Comparison of ENCODE assay signal across 8 cellular contexts in the genomic region with DNA sequence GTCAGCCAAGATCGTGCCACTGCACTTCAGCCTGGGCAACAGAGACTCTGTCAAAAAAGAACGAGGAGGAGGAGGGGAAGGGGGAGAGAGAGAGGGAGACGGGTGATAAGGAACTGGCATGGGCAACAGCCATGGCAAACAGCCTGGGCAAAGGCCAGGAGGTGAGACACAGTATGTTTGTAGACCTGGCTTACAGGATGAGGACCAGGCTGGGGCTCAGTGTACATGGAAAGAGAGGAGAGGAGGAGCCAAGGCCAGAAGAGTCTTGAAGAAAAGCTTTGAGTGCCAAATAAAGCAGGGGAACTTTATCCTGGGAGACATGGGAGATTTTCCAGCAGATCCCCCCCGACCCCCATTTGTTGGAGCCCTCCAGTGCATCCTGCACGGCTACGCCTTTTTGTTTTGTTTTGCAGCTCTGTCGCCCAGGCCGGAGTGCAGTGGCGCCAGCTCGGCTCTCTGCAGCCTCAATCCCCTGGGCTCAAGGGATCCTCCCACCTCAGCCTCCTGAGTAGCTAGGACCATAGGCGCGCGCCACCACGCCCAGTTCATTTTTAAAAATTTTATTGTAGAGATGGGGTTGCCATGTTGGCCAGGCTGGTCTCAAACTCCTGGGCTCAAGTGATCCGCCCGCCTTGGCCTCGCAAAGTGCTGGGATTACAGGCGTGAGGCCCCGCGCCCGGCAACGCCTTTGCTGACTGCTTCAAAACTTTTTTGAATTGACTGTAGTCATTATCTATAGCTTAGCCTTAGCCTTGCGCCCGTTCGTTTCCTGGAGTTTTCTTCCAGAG. TPM values are rescaled to one million over a fixed set of nuclear protein-coding genes. Genes with fewer than 3 reads are reported as not detected.
A peak's percentile ranks its signal among the peaks of the same experiment; 100 is the strongest.
DNase-seq lines count a peak whose midpoint lies in the region; ATAC-seq and TF ChIP-seq lines count a peak whose summit lies in the region.

No MANE protein-coding gene starts in this region.

- no peaks in the 10 kb centered on the region for H3K9me3 ChIP-seq in CD4-positive, alpha-beta memory T cell (ENCODE audit: control insufficient read depth in 1 of 2, low read length in 2 of 2)
- H3K9me3 ChIP-seq in KOPT-K1 (ENCODE audit: insufficient read depth, low read length, poor library complexity, severe bottlenecking), result no peaks in the 10 kb centered on the region
- no peaks in the 10 kb centered on the region for H3K9me3 ChIP-seq in lower lobe of right lung

- TF ChIP-seq CTCF in cardiac fibroblast (IDR thresholded peaks at IDR 0.05; ENCODE audit: low read depth, low read length), result no peak
- no peak for TF ChIP-seq CTCF in lower lobe of right lung (IDR thresholded peaks at IDR 0.05)
- no peak for TF ChIP-seq CTCF in type B pancreatic cell (conservative IDR thresholded peaks at IDR 0.05)

- H3K27me3 Mint-ChIP-seq in CD4-positive, alpha-beta memory T cell, result no peaks in the 10 kb centered on the region
- H3K27me3 Mint-ChIP-seq in type B pancreatic cell, result peaks cover 3% of the 10 kb centered on the region

- peak overlapping the region; percentile 94 to 98 (median 96) for H3K4me3 Mint-ChIP-seq in CD4-positive, alpha-beta memory T cell
- H3K4me3 Mint-ChIP-seq in type B pancreatic cell, result peak overlapping the region; percentile 99

- CTCF ChIA-PET in CD4-positive, alpha-beta memory T cell (lab: Charles Lee; ENCODE audit: partially characterized antibody), result interaction anchor here (1.2 to 1.7 kb wide), 5 partner anchors 10 to 443 kb away, joined by 3 to 4 read pairs (median 4); no protein-coding TSS in a partner anchor

- ATAC-seq in lower lobe of right lung, result peak in 1 of 2 donors; percentile 10
- ATAC-seq in HG03460 (IDR thresholded peaks at IDR 0.05; ENCODE audit: unreplicated experiment), result no peak
- no peak for ATAC-seq in GM21367 (IDR thresholded peaks at IDR 0.05; ENCODE audit: unreplicated experiment)

- peak overlapping the region; percentile 97 to 99 (median 99) for H3K27ac Mint-ChIP-seq in CD4-positive, alpha-beta memory T cell
- peak overlapping the region; percentile 100 for H3K27ac Mint-ChIP-seq in type B pancreatic cell

- no peaks in the 10 kb centered on the region for H3K27me3 ChIP-seq in CD4-positive, alpha-beta memory T cell (ENCODE audit: insufficient read depth, low read length)
- H3K27me3 ChIP-seq in lower lobe of right lung (ENCODE audit: low read depth), result no peaks in the 10 kb centered on the region

- intact Hi-C loops in CD4-positive, alpha-beta memory T cell (cut with micrococcal nuclease), result loop anchor here (2.0 to 10.0 kb wide), 4 partner anchors 96 to 1528 kb away; a partner anchor contains a TSS
- intact Hi-C loops in lower lobe of right lung (cut with DNase I), result no loop called here

- peak overlapping the region; percentile 89 for H3K27ac ChIP-seq in CD4-positive, alpha-beta memory T cell (ENCODE audit: low read depth, low read length)
- peak overlapping the region; percentile 91 for H3K27ac ChIP-seq in KOPT-K1 (ENCODE audit: low read depth, low read length, poor library complexity, severe bottlenecking)
- peak overlapping the region; percentile 95 for H3K27ac ChIP-seq in lower lobe of right lung

- H3K4me3 ChIP-seq in CD4-positive, alpha-beta memory T cell (ENCODE audit: low read length in 2 of 2), result peak overlapping the region; percentile 49 to 95
- H3K4me3 ChIP-seq in cardiac fibroblast (replicated peaks in 1 of 2; ENCODE audit: low read depth in 2 of 2, low read length in 2 of 2), result peak overlapping the region; percentile 70
- peak overlapping the region; percentile 82 for H3K4me3 ChIP-seq in lower lobe of right lung

- POLR2A ChIA-PET in CD4-positive, alpha-beta memory T cell (lab: Charles Lee; ENCODE audit: partially characterized antibody), result interaction anchor here (0.8 to 3.7 kb wide), 18 partner anchors 11 to 181 kb away, joined by 3 to 28 read pairs (median 8); a partner anchor contains a TSS

- peaks cover 23 to 54% (median 35%) of the 10 kb centered on the region in 4 donors for H3K4me1 Mint-ChIP-seq in CD4-positive, alpha-beta memory T cell
- peaks cover 35% of the 10 kb centered on the region for H3K4me1 Mint-ChIP-seq in type B pancreatic cell (ENCODE audit: unreplicated experiment)

- peaks cover 0 to 24% of the 10 kb centered on the region in 2 donors for H3K36me3 Mint-ChIP-seq in CD4-positive, alpha-beta memory T cell
- peaks cover 5% of the 10 kb centered on the region for H3K36me3 Mint-ChIP-seq in type B pancreatic cell

- peak in 1 of 5 donors; percentile 8 for DNase-seq in CD4-positive, alpha-beta memory T cell
- DNase-seq in cardiac fibroblast (ENCODE audit: low read depth in 2 of 2), result peak; percentile 13 to 56
- no peak for DNase-seq in lower lobe of right lung
- no peak for DNase-seq in type B pancreatic cell (ENCODE audit: extremely low spot score, unreplicated experiment)
- DNase-seq in cerebellar nuclear complex (lab: John Stamatoyannopoulos, UW), result no peak

- H3K36me3 ChIP-seq in CD4-positive, alpha-beta memory T cell (ENCODE audit: insufficient read depth, low read length), result peaks cover 4% of the 10 kb centered on the region
- H3K36me3 ChIP-seq in KOPT-K1 (ENCODE audit: insufficient read depth, low read length) (peaks cover 21% of the 10 kb centered on the region), lower lobe of right lung (peaks cover 4% of the 10 kb centered on the region)

- H3K9me3 Mint-ChIP-seq in CD4-positive, alpha-beta memory T cell, result peaks cover 0 to 2% (median 0%) of the 10 kb centered on the region in 8 donors
- no peaks in the 10 kb centered on the region for H3K9me3 Mint-ChIP-seq in type B pancreatic cell

- peaks cover 37% of the 10 kb centered on the region for H3K4me1 ChIP-seq in CD4-positive, alpha-beta memory T cell (ENCODE audit: insufficient read depth, low read length)
- H3K4me1 ChIP-seq in lower lobe of right lung, result peaks cover 35% of the 10 kb centered on the region

RNA-seq across cellular contexts. Expression of a gene that starts 1.2 kb away (rescaled TPM):
- 100 to 1,000 TPM; 119 TPM for total RNA-seq in CD4-positive, alpha-beta memory T cell
- polyA plus RNA-seq in CD4-positive, alpha-beta memory T cell, result 100 to 1,000 TPM; 128 to 132 TPM
- total RNA-seq in lower lobe of right lung (100 TPM), type B pancreatic cell (ENCODE audit: low replicate concordance) (79.8 and 88.8 TPM in 2 replicates)

RNA-seq across cellular contexts. Expression of a gene that starts 43.1 kb away (rescaled TPM):
- total RNA-seq in CD4-positive, alpha-beta memory T cell, result 10 to 100 TPM; 19.9 to 20.5 TPM
- 1 to 10 TPM in 1 of 2 donors, under 1 TPM in 1; 0.25 to 1.3 TPM for polyA plus RNA-seq in CD4-positive, alpha-beta memory T cell
- total RNA-seq in lower lobe of right lung (12.0 TPM), type B pancreatic cell (ENCODE audit: low replicate concordance) (35.1 and 61.2 TPM in 2 replicates)

Comparison
In these comparisons a context has a peak if more than half of its experiments do, and no peak if none do; other contexts are left out.
1. DNase-seq: peak in cardiac fibroblast (2 of 2); none in lower lobe of right lung (single experiment), type B pancreatic cell (single experiment) and cerebellar nuclear complex (0 of 2).
2. Peak in every context shown above with its lines, with median percentiles within 50 percentile points of each other: H3K27ac ChIP-seq and H3K4me3 ChIP-seq.